Comparison of ENCODE assay signal across 11 cellular contexts in genomic region chr2:55013936-55014335, GRCh38. TPM values are rescaled to one million over a fixed set of nuclear protein-coding genes. Genes with fewer than 3 reads are reported as not detected.
DNase-seq lines count a peak whose midpoint lies in the region; ATAC-seq and TF ChIP-seq lines count a peak whose summit lies in the region.
"Had no signal": no experiment of that assay in that cellular context is flagged by ENCODE, and none has a peak within 500 bp of the region (broad histone marks: within the 10 kb centered on the region; RNA-seq: fewer than 3 reads in every experiment).

No MANE protein-coding gene starts in this region.

- CTCF ChIA-PET in GM10248 (lab: Yijun Ruan, JAX) = interaction anchor here (0.6 to 5.0 kb wide), 19 partner anchors 8 to 347 kb away, joined by 3 to 30 read pairs (median 4); no protein-coding TSS in a partner anchor

- ATAC-seq in left colon = peak; percentile 23
- ATAC-seq: activated T-cell treated with anti-CD3 and anti-CD28 coated beads, Interleukin-2, amount 50 U/mL, for 4 hours had no signal

- 0 out of 2 replicates have a peak, but pooled peaks have one; percentile 24 for TF ChIP-seq CTCF in 22Rv1 (IDR thresholded peaks at IDR 0.05)
- TF ChIP-seq CTCF in GM10248 (IDR thresholded peaks at IDR 0.05; ENCODE audit: control extremely low read depth, extremely low read depth, low read depth, missing control alignments) = peak; percentile 30

- no peaks in the 10 kb centered on the region for H3K27me3 ChIP-seq in SJCRH30

- intact Hi-C loops in left colon (cut with DNase I, micrococcal nuclease) = no loop called here

- H3K4me1 ChIP-seq in SJCRH30 = peaks cover 10% of the 10 kb centered on the region

- H3K4me3 ChIP-seq in SK-N-MC (peak overlapping the region; percentile 19), SJCRH30 (no peak overlapping the region)

- H3K9me3 ChIP-seq in SK-N-MC (ENCODE audit: low read depth, low read length) (no peaks in the 10 kb centered on the region; the same call in 1 of the 2 replicates), SJCRH30 (replicated peaks) (no peaks in the 10 kb centered on the region)

- POLR2A ChIA-PET in GM10248 (lab: Yijun Ruan, JAX) = no interaction called here

- DNase-seq in GM10248 (ENCODE audit: extremely low spot score) (no peak), SK-N-MC (ENCODE audit: low read depth, low spot score) (no peak), left colon (no peak), SJCRH30 (no peak), mucosa of gallbladder (ENCODE audit: low spot score) (no peak), NCI-H510A treated with DMSO at 0.1 percent for 48 hours (lab: John Stamatoyannopoulos, UW) (no peak)
- DNase-seq in activated naive CD4-positive, alpha-beta T cell treated with anti-CD3 and anti-CD28 coated beads, Interleukin-2, amount 50 U/mL, for 16 hours = no peak
- DNase-seq: activated T-cell treated with anti-CD3 and anti-CD28 coated beads, Interleukin-2, amount 50 U/mL, for 4 hours; NCI-H1417; substantia nigra had no signal

- H3K27ac ChIP-seq in 22Rv1 (no peak overlapping the region), SK-N-MC (peak overlapping the region; percentile 63), SJCRH30 (no peak overlapping the region)

- peak overlapping the region; percentile 19 for H3K9ac ChIP-seq in SK-N-MC (ENCODE audit: insufficient read length)

- H3K36me3 ChIP-seq in SK-N-MC (ENCODE audit: insufficient read depth, low read length) (peaks cover 18% of the 10 kb centered on the region), SJCRH30 (peaks cover 22% of the 10 kb centered on the region)

RNA-seq across cellular contexts. Expression of gene RTN4, which starts 36.3 kb away (rescaled TPM):
- total RNA-seq in left colon (100 to 1,000 TPM; 237 to 280 TPM), mucosa of gallbladder (370 TPM)
- total RNA-seq in SJCRH30 (2014; rRNA removed; shearing (Covaris generic)) = 153 and 164 TPM in 2 replicates
